In genomic region chr10:48309711-48310226, GRCh38 we compare ENCODE assay signal across 11 cellular contexts. TPM values are rescaled to one million over a fixed set of nuclear protein-coding genes. Genes with fewer than 3 reads are reported as not detected.
A peak's percentile ranks its signal among the peaks of the same experiment; 100 is the strongest.
DNase-seq lines count a peak whose midpoint lies in the region; ATAC-seq lines count a peak whose summit lies in the region.
"Had no signal": no experiment of that assay in that cellular context is flagged by ENCODE, and none has a peak within 500 bp of the region (broad histone marks: within the 10 kb centered on the region; RNA-seq: fewer than 3 reads in every experiment).

No MANE protein-coding gene starts in this region.

- ATAC-seq in stimulated activated naive B cell treated with anti-CD40 and anti-IgM and Interleukin-4, amounts not matched to agents 10 μg/mL and 1 μg/mL and 100 μg/mL, for 72 hours (replicated peaks), result peak; percentile 10 to 33
- ATAC-seq in GM18520 (IDR thresholded peaks at IDR 0.05; ENCODE audit: unreplicated experiment), result no peak
- ATAC-seq in GM21526 (IDR thresholded peaks at IDR 0.05; ENCODE audit: low FRiP score, unreplicated experiment), result no peak

- peak overlapping the region; percentile 21 for H3K4me3 Mint-ChIP-seq in activated naive CD4-positive, alpha-beta T cell treated with anti-CD3 and anti-CD28 coated beads for 36 hours
- H3K4me3 Mint-ChIP-seq in stimulated activated naive B cell treated with anti-CD40 and anti-IgM and Interleukin-4, amounts not matched to agents 10 μg/mL and 1 μg/mL and 100 μg/mL, for 72 hours, result no peak overlapping the region
- H3K4me3 Mint-ChIP-seq: activated naive CD8-positive, alpha-beta T cell treated with anti-CD3 and anti-CD28 coated beads, Interleukin-2, amount 10 ng/mL, durations not matched to agents 7 days and 5 days had no signal

- peaks cover 43% of the 10 kb centered on the region for H3K4me1 Mint-ChIP-seq in activated naive CD4-positive, alpha-beta T cell treated with anti-CD3 and anti-CD28 coated beads for 36 hours (ENCODE audit: low read depth)
- H3K4me1 Mint-ChIP-seq in stimulated activated naive B cell treated with anti-CD40 and anti-IgM and Interleukin-4, amounts not matched to agents 10 μg/mL and 1 μg/mL and 100 μg/mL, for 72 hours, result peaks cover 22 to 25% of the 10 kb centered on the region in 2 donors

- CTCF ChIA-PET in activated naive CD4-positive, alpha-beta T cell treated with anti-CD3 and anti-CD28 coated beads for 36 hours (lab: Charles Lee), result interaction anchor here (0.9 to 2.7 kb wide), 4 partner anchors 12 to 347 kb away, joined by 3 to 8 read pairs (median 4); no protein-coding TSS in a partner anchor

- intact Hi-C loops in activated naive CD4-positive, alpha-beta T cell treated with anti-CD3 and anti-CD28 coated beads for 36 hours (cut with micrococcal nuclease), result loop anchor here (5.0 to 10.0 kb wide), 4 partner anchors 213 to 1055 kb away; no protein-coding TSS in a partner anchor

- H3K36me3 Mint-ChIP-seq in activated naive CD4-positive, alpha-beta T cell treated with anti-CD3 and anti-CD28 coated beads for 36 hours (ENCODE audit: low read depth), result peaks cover 5% of the 10 kb centered on the region
- H3K36me3 Mint-ChIP-seq in stimulated activated naive B cell treated with anti-CD40 and anti-IgM and Interleukin-4, amounts not matched to agents 10 μg/mL and 1 μg/mL and 100 μg/mL, for 72 hours, result no peaks in the 10 kb centered on the region

- no peaks in the 10 kb centered on the region for H3K9me3 Mint-ChIP-seq in activated naive CD4-positive, alpha-beta T cell treated with anti-CD3 and anti-CD28 coated beads for 36 hours
- H3K9me3 Mint-ChIP-seq in stimulated activated naive B cell treated with anti-CD40 and anti-IgM and Interleukin-4, amounts not matched to agents 10 μg/mL and 1 μg/mL and 100 μg/mL, for 72 hours, result no peaks in the 10 kb centered on the region
- H3K9me3 Mint-ChIP-seq: activated naive CD8-positive, alpha-beta T cell treated with anti-CD3 and anti-CD28 coated beads, Interleukin-2, amount 10 ng/mL, durations not matched to agents 7 days and 5 days had no signal

- no peaks in the 10 kb centered on the region for H3K27me3 Mint-ChIP-seq in activated naive CD4-positive, alpha-beta T cell treated with anti-CD3 and anti-CD28 coated beads for 36 hours (ENCODE audit: low read depth)
- H3K27me3 Mint-ChIP-seq in stimulated activated naive B cell treated with anti-CD40 and anti-IgM and Interleukin-4, amounts not matched to agents 10 μg/mL and 1 μg/mL and 100 μg/mL, for 72 hours, result no peaks in the 10 kb centered on the region
- H3K27me3 Mint-ChIP-seq: activated naive CD8-positive, alpha-beta T cell treated with anti-CD3 and anti-CD28 coated beads, Interleukin-2, amount 10 ng/mL, durations not matched to agents 7 days and 5 days had no signal

- no peak for DNase-seq in activated naive CD4-positive, alpha-beta T cell treated with anti-CD3 and anti-CD28 coated beads for 36 hours
- DNase-seq in activated naive CD4-positive, alpha-beta T cell (lab: John Stamatoyannopoulos, UW), result no peak
- DNase-seq in LoVo (ENCODE audit: low spot score) (peak; percentile 58), dermis blood vessel endothelial cell (peak; percentile 46), anterior cingulate cortex (lab: John Stamatoyannopoulos, UW) (no peak)
- DNase-seq in stimulated activated naive B cell treated with anti-CD40 and anti-IgM and Interleukin-4, amounts not matched to agents 10 μg/mL and 1 μg/mL and 100 μg/mL, for 72 hours, result no peak
- DNase-seq: activated naive CD8-positive, alpha-beta T cell treated with anti-CD3 and anti-CD28 coated beads, Interleukin-2, amount 10 ng/mL, durations not matched to agents 7 days and 5 days; NCI-H2081 treated with DMSO at 0.1 percent for 48 hours had no signal

- H3K27ac Mint-ChIP-seq in activated naive CD4-positive, alpha-beta T cell treated with anti-CD3 and anti-CD28 coated beads for 36 hours, result peak overlapping the region; percentile 56
- H3K27ac Mint-ChIP-seq in stimulated activated naive B cell treated with anti-CD40 and anti-IgM and Interleukin-4, amounts not matched to agents 10 μg/mL and 1 μg/mL and 100 μg/mL, for 72 hours, result no peak overlapping the region
- H3K27ac Mint-ChIP-seq: activated naive CD8-positive, alpha-beta T cell treated with anti-CD3 and anti-CD28 coated beads, Interleukin-2, amount 10 ng/mL, durations not matched to agents 7 days and 5 days had no signal

RNA-seq across cellular contexts. Expression of gene MAPK8, which starts 3.3 kb away (rescaled TPM):
- total RNA-seq in activated naive CD4-positive, alpha-beta T cell treated with anti-CD3 and anti-CD28 coated beads for 36 hours, result 10 to 100 TPM; 29.7 to 36.2 TPM
- total RNA-seq in dermis blood vessel endothelial cell, result 81.3 and 104 TPM in 2 replicates

RNA-seq across cellular contexts. Expression of gene FRMPD2, which starts 35.3 kb away (rescaled TPM):
- not detected for total RNA-seq in activated naive CD4-positive, alpha-beta T cell treated with anti-CD3 and anti-CD28 coated beads for 36 hours
- under 0.01 and 0.28 TPM in 2 replicates for total RNA-seq in dermis blood vessel endothelial cell
- total RNA-seq: activated naive CD8-positive, alpha-beta T cell treated with anti-CD3 and anti-CD28 coated beads, Interleukin-2, amount 10 ng/mL, durations not matched to agents 7 days and 5 days; pulmonary artery endothelial cell had no signal

Comparison
In these comparisons a context has a peak if more than half of its experiments do, and no peak if none do; other contexts are left out.
1. DNase-seq: peak in LoVo (single experiment) and dermis blood vessel endothelial cell (single experiment); none in activated naive CD4-positive, alpha-beta T cell treated with anti-CD3 and anti-CD28 coated beads for 36 hours (single experiment), activated naive CD4-positive, alpha-beta T cell (0 of 4), stimulated activated naive B cell treated with anti-CD40 and anti-IgM and Interleukin-4, amounts not matched to agents 10 μg/mL and 1 μg/mL and 100 μg/mL, for 72 hours (single experiment) and anterior cingulate cortex (0 of 58).
2. ATAC-seq: peak in stimulated activated naive B cell treated with anti-CD40 and anti-IgM and Interleukin-4, amounts not matched to agents 10 μg/mL and 1 μg/mL and 100 μg/mL, for 72 hours (2 of 2); none in GM18520 (single experiment) and GM21526 (single experiment).